Comparison of ENCODE assay signal across 1 cellular context in the genomic region with DNA sequence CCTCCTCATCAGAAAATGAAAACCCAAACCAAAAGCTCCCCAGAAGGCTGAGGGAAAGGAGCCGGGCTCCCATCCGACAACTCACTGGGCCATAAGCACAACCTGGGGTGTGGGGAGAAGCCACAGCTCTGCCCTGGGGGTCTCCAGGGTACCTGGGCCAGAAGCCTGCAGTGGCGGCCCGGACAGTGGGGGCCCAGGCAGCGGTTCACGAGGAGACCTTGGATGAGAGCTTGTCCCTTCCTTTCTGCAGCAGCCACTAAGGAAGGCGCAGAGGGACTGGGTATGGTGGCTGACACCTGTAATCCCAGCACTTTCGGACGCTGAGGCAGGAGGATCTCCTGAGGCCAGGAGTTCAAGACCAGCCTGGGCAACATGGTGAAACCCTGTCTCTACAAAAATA.
TF ChIP-seq lines count a peak whose summit lies in the region.

No MANE protein-coding gene starts in this region.

TF ChIP-seq in HepG2, 621 proteins besides CTCF, POLR2A, EP300 and RAD21 (continued from another document):
- TF ChIP-seq KLF6 (CRISPR knock-in tag; IDR thresholded peaks at IDR 0.05) (no peak), ZNF230 (CRISPR knock-in tag; IDR thresholded peaks at IDR 0.05) (no peak), RBM22 (optimal IDR thresholded peaks at IDR 0.05; ENCODE audit: low read length) (no peak), ZNF773 (CRISPR knock-in tag; IDR thresholded peaks at IDR 0.05; ENCODE audit: borderline replicate concordance) (no peak), RFX1 (IDR thresholded peaks at IDR 0.05) (no peak), ZFP41 (CRISPR knock-in tag; IDR thresholded peaks at IDR 0.05; ENCODE audit: borderline replicate concordance) (no peak), ZNF354B (CRISPR knock-in tag; IDR thresholded peaks at IDR 0.05) (no peak)
TF ChIP-seq in HepG2: peak in this region for 0.
